Comparison of ENCODE assay signal across 11 cellular contexts in the genomic region with DNA sequence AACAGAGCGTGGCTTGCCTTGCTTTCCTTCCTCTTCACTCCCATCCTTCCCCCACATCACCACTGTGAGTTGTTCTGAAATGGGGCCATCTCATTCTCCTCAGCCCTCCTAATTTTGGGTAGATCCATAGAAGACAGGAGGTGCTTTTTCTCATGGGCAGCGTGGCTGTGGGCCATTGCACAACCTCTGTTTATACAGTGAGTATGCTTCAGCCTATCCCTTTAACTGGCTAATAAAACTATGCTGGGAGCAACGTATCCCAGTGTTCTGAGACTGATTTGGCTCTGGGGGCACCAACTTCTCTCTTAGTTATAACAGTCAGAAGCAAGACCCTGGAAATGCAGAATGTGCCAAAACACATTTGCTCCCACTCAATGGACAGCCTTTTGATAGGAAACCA.
DNase-seq lines count a peak whose midpoint lies in the region; ATAC-seq and TF ChIP-seq lines count a peak whose summit lies in the region.
"Had no signal": no experiment of that assay in that cellular context is flagged by ENCODE, and none has a peak within 500 bp of the region (broad histone marks: within the 10 kb centered on the region; RNA-seq: fewer than 3 reads in every experiment).

No MANE protein-coding gene starts in this region.

- H3K27ac Mint-ChIP-seq in activated T-cell treated with anti-CD3 and anti-CD28 coated beads, Interleukin-2, amount 50 U/mL, for 72 hours = peak overlapping the region; percentile 93
- H3K27ac Mint-ChIP-seq in WTC11 = peak overlapping the region; percentile 10; the same call in 1 of the 2 replicates
- H3K27ac Mint-ChIP-seq in stimulated activated naive CD8-positive, alpha-beta T cell treated with anti-CD3 and anti-CD28 coated beads, Interleukin-15, amount 100 ng/mL, for 72 hours = peak overlapping the region in 1 of 2 donors; percentile 97

- peaks cover under 1 to 3% of the 10 kb centered on the region in 2 donors for H3K36me3 Mint-ChIP-seq in activated T-cell treated with anti-CD3 and anti-CD28 coated beads, Interleukin-2, amount 50 U/mL, for 72 hours (ENCODE audit: insufficient read depth in 2 of 2)
- no peaks in the 10 kb centered on the region for H3K36me3 Mint-ChIP-seq in WTC11

- CTCF ChIA-PET in WTC11 (lab: Charles Lee) = interaction anchor here (1.5 to 1.6 kb wide), 2 partner anchors 9 to 56 kb away, joined by 4 to 8 read pairs; no protein-coding TSS in a partner anchor

- POLR2A ChIA-PET in WTC11 (lab: Charles Lee) = no interaction called here

- H3K27me3 Mint-ChIP-seq in activated T-cell treated with anti-CD3 and anti-CD28 coated beads, Interleukin-2, amount 50 U/mL, for 72 hours (ENCODE audit: low read depth) = no peaks in the 10 kb centered on the region
- no peaks in the 10 kb centered on the region for H3K27me3 Mint-ChIP-seq in WTC11 (ENCODE audit: low read depth)
- no peaks in the 10 kb centered on the region for H3K27me3 Mint-ChIP-seq in stimulated activated naive CD8-positive, alpha-beta T cell treated with anti-CD3 and anti-CD28 coated beads, Interleukin-15, amount 100 ng/mL, for 72 hours

- ATAC-seq in activated T-cell treated with anti-CD3 and anti-CD28 coated beads, Interleukin-2, amount 50 U/mL, for 72 hours (replicated peaks in 1 of 2) = no peak
- ATAC-seq in WTC11 (peak; percentile 33), left ventricle myocardium superior (peak; percentile 57), GM19455 (IDR thresholded peaks at IDR 0.05; ENCODE audit: unreplicated experiment) (no peak), GM21515 (IDR thresholded peaks at IDR 0.05; ENCODE audit: unreplicated experiment) (no peak)
- ATAC-seq in stimulated activated naive CD8-positive, alpha-beta T cell treated with anti-CD3 and anti-CD28 coated beads, Interleukin-15, amount 100 ng/mL, for 72 hours = no peak

- intact Hi-C loops in left ventricle myocardium superior (cut with micrococcal nuclease) = no loop called here

- peaks cover 81% of the 10 kb centered on the region for H3K4me1 Mint-ChIP-seq in activated T-cell treated with anti-CD3 and anti-CD28 coated beads, Interleukin-2, amount 50 U/mL, for 72 hours (ENCODE audit: low read depth)
- peaks cover 39% of the 10 kb centered on the region for H3K4me1 Mint-ChIP-seq in WTC11
- peaks cover 93% of the 10 kb centered on the region for H3K4me1 Mint-ChIP-seq in stimulated activated naive CD8-positive, alpha-beta T cell treated with anti-CD3 and anti-CD28 coated beads, Interleukin-15, amount 100 ng/mL, for 72 hours

- H3K4me3 Mint-ChIP-seq in activated T-cell treated with anti-CD3 and anti-CD28 coated beads, Interleukin-2, amount 50 U/mL, for 72 hours = peak overlapping the region; percentile 73 to 89
- H3K4me3 Mint-ChIP-seq in WTC11 = no peak overlapping the region
- H3K4me3 Mint-ChIP-seq in stimulated activated naive CD8-positive, alpha-beta T cell treated with anti-CD3 and anti-CD28 coated beads, Interleukin-15, amount 100 ng/mL, for 72 hours = peak overlapping the region; percentile 56 to 91

- no peak for TF ChIP-seq CTCF in WTC11 (IDR thresholded peaks at IDR 0.05)

- H3K9me3 Mint-ChIP-seq in activated T-cell treated with anti-CD3 and anti-CD28 coated beads, Interleukin-2, amount 50 U/mL, for 72 hours = no peaks in the 10 kb centered on the region
- H3K9me3 Mint-ChIP-seq in WTC11 = no peaks in the 10 kb centered on the region
- no peaks in the 10 kb centered on the region for H3K9me3 Mint-ChIP-seq in stimulated activated naive CD8-positive, alpha-beta T cell treated with anti-CD3 and anti-CD28 coated beads, Interleukin-15, amount 100 ng/mL, for 72 hours

- DNase-seq in activated T-cell treated with anti-CD3 and anti-CD28 coated beads, Interleukin-2, amount 50 U/mL, for 72 hours = no peak
- no peak for DNase-seq in activated T-cell treated with anti-CD3 and anti-CD28 coated beads, Interleukin-2, amount 50 U/mL, for 1 hour
- DNase-seq in WTC11 (ENCODE audit: low spot score) (no peak), left ventricle myocardium superior (no peak), amygdala (lab: John Stamatoyannopoulos, UW) (no peak)
- no peak for DNase-seq in stimulated activated naive CD8-positive, alpha-beta T cell treated with anti-CD3 and anti-CD28 coated beads, Interleukin-15, amount 100 ng/mL, for 72 hours
- DNase-seq: NCI-H2171; RPMI8226; stimulated activated CD8-positive, alpha-beta memory T cell treated with anti-CD3 and anti-CD28 coated beads, Interleukin-4, amount 100 ng/mL, for 48 hours had no signal

TF ChIP-seq in WTC11, 78 proteins besides CTCF, POLR2A, EP300 and RAD21 (continues in another document):
- TF ChIP-seq OVOL2 (CRISPR knock-in tag; IDR thresholded peaks at IDR 0.05; ENCODE audit: borderline replicate concordance) (no peak), TEAD1 (CRISPR knock-in tag; IDR thresholded peaks at IDR 0.05) (no peak), ZNF396 (CRISPR knock-in tag; IDR thresholded peaks at IDR 0.05; ENCODE audit: borderline replicate concordance) (no peak), ZNF121 (CRISPR knock-in tag; IDR thresholded peaks at IDR 0.05) (no peak), SP1 (CRISPR knock-in tag; conservative IDR thresholded peaks at IDR 0.05) (no peak), ERG (CRISPR knock-in tag; IDR thresholded peaks at IDR 0.05) (no peak), ZNF138 (CRISPR knock-in tag; conservative IDR thresholded peaks at IDR 0.05) (no peak), GRHL2 (CRISPR knock-in tag; IDR thresholded peaks at IDR 0.05; ENCODE audit: insufficient replicate concordance, severe bottlenecking) (no peak), ETV6 (CRISPR knock-in tag; IDR thresholded peaks at IDR 0.05) (no peak), TCF7 (CRISPR knock-in tag; IDR thresholded peaks at IDR 0.05; ENCODE audit: low read depth) (no peak), USF1 (CRISPR knock-in tag; IDR thresholded peaks at IDR 0.05) (no peak), RELA (CRISPR knock-in tag; IDR thresholded peaks at IDR 0.05; ENCODE audit: borderline replicate concordance) (no peak), FOXP1 (CRISPR knock-in tag; IDR thresholded peaks at IDR 0.05; ENCODE audit: borderline replicate concordance) (no peak), ATF3 (CRISPR knock-in tag; conservative IDR thresholded peaks at IDR 0.05) (no peak), JUN (CRISPR knock-in tag; IDR thresholded peaks at IDR 0.05) (no peak)
- TF ChIP-seq, protein P1, sequence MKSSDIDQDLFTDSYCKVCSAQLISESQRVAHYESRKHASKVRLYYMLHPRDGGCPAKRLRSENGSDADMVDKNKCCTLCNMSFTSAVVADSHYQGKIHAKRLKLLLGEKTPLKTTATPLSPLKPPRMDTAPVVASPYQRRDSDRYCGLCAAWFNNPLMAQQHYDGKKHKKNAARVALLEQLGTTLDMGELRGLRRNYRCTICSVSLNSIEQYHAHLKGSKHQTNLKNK (CRISPR knock-in tag; IDR thresholded peaks at IDR 0.05) = no peak
- TF ChIP-seq, protein P2, sequence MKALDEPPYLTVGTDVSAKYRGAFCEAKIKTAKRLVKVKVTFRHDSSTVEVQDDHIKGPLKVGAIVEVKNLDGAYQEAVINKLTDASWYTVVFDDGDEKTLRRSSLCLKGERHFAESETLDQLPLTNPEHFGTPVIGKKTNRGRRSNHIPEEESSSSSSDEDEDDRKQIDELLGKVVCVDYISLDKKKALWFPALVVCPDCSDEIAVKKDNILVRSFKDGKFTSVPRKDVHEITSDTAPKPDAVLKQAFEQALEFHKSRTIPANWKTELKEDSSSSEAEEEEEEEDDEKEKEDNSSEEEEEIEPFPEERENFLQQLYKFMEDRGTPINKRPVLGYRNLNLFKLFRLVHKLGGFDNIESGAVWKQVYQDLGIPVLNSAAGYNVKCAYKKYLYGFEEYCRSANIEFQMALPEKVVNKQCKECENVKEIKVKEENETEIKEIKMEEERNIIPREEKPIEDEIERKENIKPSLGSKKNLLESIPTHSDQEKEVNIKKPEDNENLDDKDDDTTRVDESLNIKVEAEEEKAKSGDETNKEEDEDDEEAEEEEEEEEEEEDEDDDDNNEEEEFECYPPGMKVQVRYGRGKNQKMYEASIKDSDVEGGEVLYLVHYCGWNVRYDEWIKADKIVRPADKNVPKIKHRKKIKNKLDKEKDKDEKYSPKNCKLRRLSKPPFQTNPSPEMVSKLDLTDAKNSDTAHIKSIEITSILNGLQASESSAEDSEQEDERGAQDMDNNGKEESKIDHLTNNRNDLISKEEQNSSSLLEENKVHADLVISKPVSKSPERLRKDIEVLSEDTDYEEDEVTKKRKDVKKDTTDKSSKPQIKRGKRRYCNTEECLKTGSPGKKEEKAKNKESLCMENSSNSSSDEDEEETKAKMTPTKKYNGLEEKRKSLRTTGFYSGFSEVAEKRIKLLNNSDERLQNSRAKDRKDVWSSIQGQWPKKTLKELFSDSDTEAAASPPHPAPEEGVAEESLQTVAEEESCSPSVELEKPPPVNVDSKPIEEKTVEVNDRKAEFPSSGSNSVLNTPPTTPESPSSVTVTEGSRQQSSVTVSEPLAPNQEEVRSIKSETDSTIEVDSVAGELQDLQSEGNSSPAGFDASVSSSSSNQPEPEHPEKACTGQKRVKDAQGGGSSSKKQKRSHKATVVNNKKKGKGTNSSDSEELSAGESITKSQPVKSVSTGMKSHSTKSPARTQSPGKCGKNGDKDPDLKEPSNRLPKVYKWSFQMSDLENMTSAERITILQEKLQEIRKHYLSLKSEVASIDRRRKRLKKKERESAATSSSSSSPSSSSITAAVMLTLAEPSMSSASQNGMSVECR (CRISPR knock-in tag; IDR thresholded peaks at IDR 0.05; ENCODE audit: borderline replicate concordance) = no peak

Comparison
In these comparisons a context has a peak if more than half of its experiments do, and no peak if none do; other contexts are left out.
1. ATAC-seq: peak in WTC11 (single experiment) and left ventricle myocardium superior (single experiment); none in activated T-cell treated with anti-CD3 and anti-CD28 coated beads, Interleukin-2, amount 50 U/mL, for 72 hours (0 of 2), stimulated activated naive CD8-positive, alpha-beta T cell treated with anti-CD3 and anti-CD28 coated beads, Interleukin-15, amount 100 ng/mL, for 72 hours (single experiment), GM19455 (single experiment) and GM21515 (single experiment).